Comparison of ENCODE assay signal across 1 cellular context in the genomic region with DNA sequence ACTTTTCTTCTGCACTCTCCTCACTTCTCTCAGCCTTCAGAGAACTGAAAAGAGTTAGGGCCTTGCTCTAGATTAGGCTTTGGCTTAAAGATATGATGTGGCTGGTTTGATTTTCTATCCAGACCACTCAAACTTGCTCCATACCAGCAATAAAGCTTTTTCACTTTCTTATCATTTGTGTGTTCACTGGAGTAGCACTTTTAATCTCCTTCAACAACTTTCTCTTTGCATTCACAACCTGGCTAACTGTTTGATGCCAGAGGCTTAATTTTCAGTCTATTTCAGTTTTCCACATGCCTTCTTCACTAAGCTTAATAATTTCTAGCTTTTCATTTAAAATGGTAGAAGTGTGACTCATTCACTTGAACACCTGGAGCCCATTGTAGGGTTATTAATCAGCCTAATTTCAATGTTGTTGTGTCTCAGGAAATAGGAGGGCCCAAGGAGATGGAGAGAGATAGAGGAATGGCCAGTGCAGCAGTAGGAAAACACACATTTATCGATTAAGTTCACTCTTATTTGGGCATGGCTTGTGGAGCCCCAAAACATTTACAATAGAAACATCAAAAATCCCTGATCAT.
TF ChIP-seq lines count a peak whose summit lies in the region.

No MANE protein-coding gene starts in this region.

TF ChIP-seq in WTC11, 78 proteins besides CTCF, POLR2A, EP300 and RAD21 (continued from another document):
- TF ChIP-seq HMGXB4 (CRISPR knock-in tag; IDR thresholded peaks at IDR 0.05) (no peak), JAZF1 (CRISPR knock-in tag; IDR thresholded peaks at IDR 0.05) (no peak), NR3C1 (CRISPR knock-in tag; conservative IDR thresholded peaks at IDR 0.05; ENCODE audit: low read depth) (no peak), CDX4 (CRISPR knock-in tag; IDR thresholded peaks at IDR 0.05; ENCODE audit: borderline replicate concordance) (no peak), TCF7 (CRISPR knock-in tag; IDR thresholded peaks at IDR 0.05; ENCODE audit: low read depth) (no peak), GRHL2 (CRISPR knock-in tag; IDR thresholded peaks at IDR 0.05; ENCODE audit: insufficient replicate concordance, severe bottlenecking) (no peak), CREB1 (CRISPR knock-in tag; IDR thresholded peaks at IDR 0.05) (no peak)
- TF ChIP-seq, protein P1, sequence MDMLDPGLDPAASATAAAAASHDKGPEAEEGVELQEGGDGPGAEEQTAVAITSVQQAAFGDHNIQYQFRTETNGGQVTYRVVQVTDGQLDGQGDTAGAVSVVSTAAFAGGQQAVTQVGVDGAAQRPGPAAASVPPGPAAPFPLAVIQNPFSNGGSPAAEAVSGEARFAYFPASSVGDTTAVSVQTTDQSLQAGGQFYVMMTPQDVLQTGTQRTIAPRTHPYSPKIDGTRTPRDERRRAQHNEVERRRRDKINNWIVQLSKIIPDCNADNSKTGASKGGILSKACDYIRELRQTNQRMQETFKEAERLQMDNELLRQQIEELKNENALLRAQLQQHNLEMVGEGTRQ (CRISPR knock-in tag; IDR thresholded peaks at IDR 0.05) = no peak
